ENCODE assay signal across 8 cellular contexts in genomic region chr19:45667620-45668341, GRCh38. TPM values are rescaled to one million over a fixed set of nuclear protein-coding genes. Genes with fewer than 3 reads are reported as not detected.
DNase-seq lines count a peak whose midpoint lies in the region; ATAC-seq and TF ChIP-seq lines count a peak whose summit lies in the region.

Gene GIPR, plus strand, starts transcription at chr19:45668221. Its CDS starts 1,300 bp downstream, at chr19:45669521.

- peak within 1 kb of the TSS; percentile 95 for H2AFZ ChIP-seq in hepatocyte
- H2AFZ ChIP-seq in smooth muscle cell (ENCODE audit: low read depth) = peak within 1 kb of the TSS; percentile 93

- H3K27ac Mint-ChIP-seq in CD4-positive, CD25-positive, alpha-beta regulatory T cell = peak within 1 kb of the TSS; percentile 49 to 92 (median 83)
- peak within 1 kb of the TSS; percentile 82 to 87 for H3K27ac Mint-ChIP-seq in activated naive CD4-positive, alpha-beta T cell treated with anti-CD3 and anti-CD28 coated beads, Interleukin-2, amount 50 U/mL, for 72 hours

- no peaks in the 10 kb centered on the region for H3K9me2 ChIP-seq in hepatocyte (replicated peaks; ENCODE audit: insufficient read depth)

- H3K4me2 ChIP-seq in hepatocyte (peak within 1 kb of the TSS; percentile 97), smooth muscle cell (peak within 1 kb of the TSS; percentile 99)

- H3F3A ChIP-seq in smooth muscle cell (ENCODE audit: low read depth) = no peaks in the 10 kb centered on the region

- H3K4me1 Mint-ChIP-seq in CD4-positive, CD25-positive, alpha-beta regulatory T cell = peaks cover 7 to 46% (median 22%) of the 10 kb centered on the region in 4 donors

- peak within 1 kb of the TSS; percentile 86 to 99 (median 88) for H3K4me3 Mint-ChIP-seq in CD4-positive, CD25-positive, alpha-beta regulatory T cell

- ATAC-seq in CD4-positive, CD25-positive, alpha-beta regulatory T cell (ENCODE audit: low read depth in 2 of 2) = peak; percentile 45 to 61
- ATAC-seq in activated naive CD4-positive, alpha-beta T cell treated with anti-CD3 and anti-CD28 coated beads, Interleukin-2, amount 50 U/mL, for 72 hours = peak; percentile 91 to 98
- ATAC-seq in GM21619 (IDR thresholded peaks at IDR 0.05; ENCODE audit: unreplicated experiment) = no peak
- no peak for ATAC-seq in HG02571 (IDR thresholded peaks at IDR 0.05; ENCODE audit: unreplicated experiment)

- H3K4me1 ChIP-seq in CD4-positive, CD25-positive, alpha-beta regulatory T cell (ENCODE audit: control insufficient read depth, insufficient read depth, low read length, poor library complexity, severe bottlenecking) = peaks cover 24% of the 10 kb centered on the region
- H3K4me1 ChIP-seq in hepatocyte (ENCODE audit: insufficient read depth) (peaks cover 12% of the 10 kb centered on the region), smooth muscle cell (ENCODE audit: low read depth) (peaks cover 16% of the 10 kb centered on the region)

- DNase-seq in CD4-positive, CD25-positive, alpha-beta regulatory T cell = peak in 2 of 3 donors; percentile 54 to 69
- DNase-seq in HEK293T (ENCODE audit: extremely low spot score) = no peak
- DNase-seq in SK-MEL-5 (ENCODE audit: low read depth, low spot score) = peak; percentile 20
- DNase-seq in activated naive CD4-positive, alpha-beta T cell treated with anti-CD3 and anti-CD28 coated beads, Interleukin-2, amount 50 U/mL, for 72 hours (ENCODE audit: low spot score in 2 of 2) = peak; percentile 63 to 79
- peak; percentile 81 for DNase-seq in hepatocyte (ENCODE audit: low spot score)
- DNase-seq in smooth muscle cell (lab: John Stamatoyannopoulos, UW; ENCODE audit: unreplicated experiment) = peak; percentile 27

- POLR2A ChIA-PET in HEK293T (lab: Yijun Ruan, JAX) = interaction anchor here (0.9 to 1.8 kb wide), 2 partner anchors 10 to 24 kb away, joined by 4 to 7 read pairs; partner anchors contain the start of genes QPCTL and SNRPD2

- peak within 1 kb of the TSS; percentile 85 for H3K9ac ChIP-seq in smooth muscle cell (ENCODE audit: low read depth)

- CTCF ChIA-PET in HEK293T (lab: Yijun Ruan, JAX) = no interaction called here

- in situ Hi-C loops in SK-MEL-5 (cut with HindIII; ENCODE audit: low pct_unique_long_range_greater_than_20kb, low sequenced_read_pairs) = no loop called here

- 28% methylated on average over 7 of the region's 15 CpGs for WGBS in hepatocyte (ENCODE audit: low lambda C conversion rate, missing lambda C conversion rate)
- WGBS in smooth muscle cell (ENCODE audit: low lambda C conversion rate) = 20% methylated on average over 12 of the region's 15 CpGs

- peaks cover 7% of the 10 kb centered on the region for H3K27me3 Mint-ChIP-seq in CD4-positive, CD25-positive, alpha-beta regulatory T cell

- no peak within 1 kb of the TSS for H3K27ac ChIP-seq in CD4-positive, CD25-positive, alpha-beta regulatory T cell (ENCODE audit: insufficient read depth, low read length, poor library complexity, severe bottlenecking)
- H3K27ac ChIP-seq in hepatocyte (peak within 1 kb of the TSS; percentile 87), smooth muscle cell (ENCODE audit: low read depth) (peak within 1 kb of the TSS; percentile 60)

- TF ChIP-seq CTCF in hepatocyte (IDR thresholded peaks at IDR 0.05; ENCODE audit: poor library complexity) (no peak), smooth muscle cell (IDR thresholded peaks at IDR 0.05; ENCODE audit: borderline replicate concordance, insufficient read depth, poor library complexity, severe bottlenecking) (no peak)

- H3K9me3 Mint-ChIP-seq in CD4-positive, CD25-positive, alpha-beta regulatory T cell = no peaks in the 10 kb centered on the region
- no peaks in the 10 kb centered on the region for H3K9me3 Mint-ChIP-seq in activated naive CD4-positive, alpha-beta T cell treated with anti-CD3 and anti-CD28 coated beads, Interleukin-2, amount 50 U/mL, for 72 hours

- H3K9me3 ChIP-seq in CD4-positive, CD25-positive, alpha-beta regulatory T cell (ENCODE audit: control insufficient read depth in 2 of 2, low read length in 2 of 2) = no peaks in the 10 kb centered on the region
- no peaks in the 10 kb centered on the region for H3K9me3 ChIP-seq in hepatocyte (ENCODE audit: low read depth)
- no peaks in the 10 kb centered on the region for H3K9me3 ChIP-seq in smooth muscle cell (replicated peaks; ENCODE audit: low read depth)

- no peaks in the 10 kb centered on the region for H3K27me3 ChIP-seq in CD4-positive, CD25-positive, alpha-beta regulatory T cell (ENCODE audit: control insufficient read depth, insufficient read depth, low read length)
- H3K27me3 ChIP-seq in hepatocyte (peaks cover 9% of the 10 kb centered on the region), smooth muscle cell (ENCODE audit: low read depth) (no peaks in the 10 kb centered on the region)

- H3K36me3 Mint-ChIP-seq in CD4-positive, CD25-positive, alpha-beta regulatory T cell = no peaks in the 10 kb centered on the region
- peaks cover 0 to 10% of the 10 kb centered on the region in 2 donors for H3K36me3 Mint-ChIP-seq in activated naive CD4-positive, alpha-beta T cell treated with anti-CD3 and anti-CD28 coated beads, Interleukin-2, amount 50 U/mL, for 72 hours

- peak within 1 kb of the TSS; percentile 89 for H3K4me3 ChIP-seq in CD4-positive, CD25-positive, alpha-beta regulatory T cell (ENCODE audit: low read depth, low read length)
- peak within 1 kb of the TSS; percentile 80 for H3K4me3 ChIP-seq in hepatocyte
- H3K4me3 ChIP-seq in smooth muscle cell = peak within 1 kb of the TSS; percentile 84

- H3K79me2 ChIP-seq in hepatocyte = no peaks in the 10 kb centered on the region
- no peaks in the 10 kb centered on the region for H3K79me2 ChIP-seq in smooth muscle cell (ENCODE audit: low read depth)

- H4K20me1 ChIP-seq in hepatocyte (ENCODE audit: insufficient read depth, poor library complexity, severe bottlenecking) (no peaks in the 10 kb centered on the region), smooth muscle cell (ENCODE audit: low read depth) (no peaks in the 10 kb centered on the region)

- H3K36me3 ChIP-seq in CD4-positive, CD25-positive, alpha-beta regulatory T cell (ENCODE audit: control insufficient read depth, insufficient read depth, low read length) = no peaks in the 10 kb centered on the region
- H3K36me3 ChIP-seq in hepatocyte (replicated peaks; ENCODE audit: insufficient read depth, low read depth) (no peaks in the 10 kb centered on the region), smooth muscle cell (ENCODE audit: low read depth) (no peaks in the 10 kb centered on the region)

TF ChIP-seq in HEK293T, 16 proteins besides CTCF, POLR2A, EP300 and RAD21:
- TF ChIP-seq ZNF384 (IDR thresholded peaks at IDR 0.05) (no peak), ARNT (IDR thresholded peaks at IDR 0.05) (no peak), L3MBTL2 (conservative IDR thresholded peaks at IDR 0.05) (no peak), LEF1 (IDR thresholded peaks at IDR 0.05; ENCODE audit: borderline replicate concordance) (no peak), PKNOX1 (IDR thresholded peaks at IDR 0.05) (peak; percentile 72), TARDBP (IDR thresholded peaks at IDR 0.05) (no peak), NFRKB (IDR thresholded peaks at IDR 0.05) (no peak)

RNA-seq across cellular contexts. Expression of gene GIPR, which starts in this region (rescaled TPM):
- 9.3 TPM for total RNA-seq in CD4-positive, CD25-positive, alpha-beta regulatory T cell
- under 1 TPM in 3 of 4 donors, not detected in 1; 0.15 to 0.19 (median 0.17) TPM for polyA plus RNA-seq in CD4-positive, CD25-positive, alpha-beta regulatory T cell
- 0.05 TPM in 1 of 2 replicates, not detected in the other for total RNA-seq in SK-MEL-5 (2014; rRNA removed; shearing (Covaris generic))
- 0.02 TPM in 1 of 2 replicates, not detected in the other for polyA plus RNA-seq in SK-MEL-5 (2015; cell fraction: cytosol; rRNA removed)
- polyA plus RNA-seq in SK-MEL-5 (2015; cell fraction: nucleus; rRNA removed) = 1.9 and 4.7 TPM in 2 replicates
- 10 to 100 TPM in 1 of 2 donors, 1 to 10 TPM in 1; 7.0 to 15.7 TPM for total RNA-seq in activated naive CD4-positive, alpha-beta T cell treated with anti-CD3 and anti-CD28 coated beads, Interleukin-2, amount 50 U/mL, for 72 hours
- total RNA-seq in hepatocyte (1.8 and 2.7 TPM in 2 replicates), smooth muscle cell (0.99 and 1.8 TPM in 2 replicates)
- polyA plus RNA-seq in hepatocyte (5.6 and 6.7 TPM in 2 replicates), smooth muscle cell (2.4 and 3.4 TPM in 2 replicates)

Comparison
In these comparisons a context has a peak if more than half of its experiments do, and no peak if none do; other contexts are left out.
1. ATAC-seq: peak in CD4-positive, CD25-positive, alpha-beta regulatory T cell (2 of 2) and activated naive CD4-positive, alpha-beta T cell treated with anti-CD3 and anti-CD28 coated beads, Interleukin-2, amount 50 U/mL, for 72 hours (2 of 2); none in GM21619 (single experiment) and HG02571 (single experiment).
2. Peak in every context shown above with its lines, with median percentiles within 50 percentile points of each other: H3K4me3 ChIP-seq.